8 cellular contexts compared by ENCODE assay signal in genomic region chr21:41766883-41767605, GRCh38. TPM values are rescaled to one million over a fixed set of nuclear protein-coding genes. Genes with fewer than 3 reads are reported as not detected.
A peak's percentile ranks its signal among the peaks of the same experiment; 100 is the strongest.
DNase-seq lines count a peak whose midpoint lies in the region; ATAC-seq and TF ChIP-seq lines count a peak whose summit lies in the region.

Gene RIPK4 (minus strand): TSS chr21:41767052. CDS start chr21:41767041, 11 bp downstream.

- H3K18ac ChIP-seq in neuronal stem cell (ENCODE audit: low read length) = peak within 1 kb of the TSS; percentile 83

- TF ChIP-seq POLR2A in transverse colon (IDR thresholded peaks at IDR 0.05) = peak; percentile 90

- H2BK5ac ChIP-seq in neuronal stem cell (ENCODE audit: low read length) = no peak within 1 kb of the TSS

- H3K9ac ChIP-seq in neuronal stem cell (ENCODE audit: low read depth, low read length, poor library complexity) = no peak within 1 kb of the TSS

- H3K27ac ChIP-seq in esophagus (ENCODE audit: low read depth in 2 of 2, low read length in 1 of 2) (peak within 1 kb of the TSS; percentile 76 to 89), neuronal stem cell (replicated peaks; ENCODE audit: low read length) (no peak within 1 kb of the TSS), transverse colon (peak within 1 kb of the TSS; percentile 61 to 77 (median 70))

- H2AK5ac ChIP-seq in neuronal stem cell (ENCODE audit: low read depth, low read length) = no peak within 1 kb of the TSS

- H3K4me1 ChIP-seq in esophagus (ENCODE audit: control insufficient read depth in 2 of 2, insufficient read depth in 2 of 2, low read length in 1 of 2) (peaks cover 0 to 3% of the 10 kb centered on the region in 2 donors), neuronal stem cell (ENCODE audit: control insufficient read depth in 2 of 2, insufficient read depth in 1 of 2, low read depth in 1 of 2, low read length in 2 of 2) (peaks cover 13 to 24% of the 10 kb centered on the region in 2 donors), transverse colon (peaks cover 7 to 52% (median 32%) of the 10 kb centered on the region in 4 donors)

- in situ Hi-C loops in transverse colon (cut with MboI; ENCODE audit: low pct_ligation_motif_present in 1 of 4, low pct_unique_long_range_greater_than_20kb in 1 of 4, low sequenced_read_pairs in 3 of 4) = no loop called here

- H2BK12ac ChIP-seq in neuronal stem cell (ENCODE audit: low read length) = no peak within 1 kb of the TSS

- TF ChIP-seq CTCF in transverse colon (IDR thresholded peaks at IDR 0.05) = no peak

- intact Hi-C loops in transverse colon (cut with DNase I; ENCODE audit: low total_unique reads) = no loop called here

- H3K9me3 ChIP-seq in esophagus (ENCODE audit: control insufficient read depth in 2 of 2, insufficient read depth in 1 of 2, low read depth in 1 of 2, low read length in 1 of 2) (no peaks in the 10 kb centered on the region), neuronal stem cell (replicated peaks in 1 of 2; ENCODE audit: control insufficient read depth in 2 of 2, insufficient read depth in 1 of 2, low read depth in 1 of 2, low read length in 2 of 2) (peaks cover 0 to 3% of the 10 kb centered on the region in 2 donors), transverse colon (no peaks in the 10 kb centered on the region)

- H3K27me3 ChIP-seq in esophagus (ENCODE audit: control insufficient read depth in 1 of 2, insufficient read depth in 2 of 2, low read length in 2 of 2) (peaks cover 0 to 6% of the 10 kb centered on the region in 2 donors), neuronal stem cell (ENCODE audit: control insufficient read depth in 3 of 3, insufficient read depth in 3 of 3, low read depth in 1 of 3, low read length in 3 of 3) (peaks cover 27 to 98% (median 84%) of the 10 kb centered on the region in 3 experiments), transverse colon (peaks cover 96% of the 10 kb centered on the region)

- no peak within 1 kb of the TSS for H2AFZ ChIP-seq in neuronal stem cell (ENCODE audit: low read length)

- no peaks in the 10 kb centered on the region for H3K79me1 ChIP-seq in neuronal stem cell (ENCODE audit: low read depth, low read length)

- no peak within 1 kb of the TSS for H3K4ac ChIP-seq in neuronal stem cell (ENCODE audit: low read length)

- H3K4me3 ChIP-seq in esophagus (ENCODE audit: low read depth in 1 of 2, low read length in 2 of 2) (peak within 1 kb of the TSS; percentile 69 to 78), neuronal stem cell (ENCODE audit: low read length in 2 of 2) (peak within 1 kb of the TSS in 1 of 2 donors; percentile 89), transverse colon (peak within 1 kb of the TSS; percentile 25 to 60 (median 48))

- H2BK15ac ChIP-seq in neuronal stem cell (ENCODE audit: low read length) = peak within 1 kb of the TSS; percentile 23

- H4K91ac ChIP-seq in neuronal stem cell (ENCODE audit: low read depth, low read length, poor library complexity) = no peak within 1 kb of the TSS

- no peaks in the 10 kb centered on the region for H3K36me3 ChIP-seq in esophagus (ENCODE audit: control insufficient read depth in 2 of 2, insufficient read depth in 2 of 2, low read length in 1 of 2)
- no peaks in the 10 kb centered on the region for H3K36me3 ChIP-seq in neuronal stem cell (replicated peaks in 1 of 2; ENCODE audit: control insufficient read depth in 2 of 2, insufficient read depth in 2 of 2, low read length in 2 of 2)
- H3K36me3 ChIP-seq in transverse colon = no peaks in the 10 kb centered on the region

- WGBS in esophagus, 2 donors = 2 to 3% methylated on average over 50 to 53 of the region's 53 CpGs
- no CpG with 5 or more reads among the region's 53 CpGs for WGBS in neuronal stem cell (ENCODE audit: extremely low coverage in 2 of 2, insufficient read length in 2 of 2, insufficient replicate concordance in 1 of 2), 2 donors
- WGBS in transverse colon (ENCODE audit: low coverage in 1 of 2), 2 donors = 2 to 4% methylated on average over 8 to 36 of the region's 53 CpGs

- H3K4me2 ChIP-seq in neuronal stem cell (ENCODE audit: insufficient read depth, low read length, poor library complexity, severe bottlenecking) = peak within 1 kb of the TSS; percentile 85

- no peak within 1 kb of the TSS for H2BK120ac ChIP-seq in neuronal stem cell (ENCODE audit: low read depth, low read length)

- ATAC-seq in GM19468 (IDR thresholded peaks at IDR 0.05; ENCODE audit: extremely low read depth, unreplicated experiment) (peak; percentile 39), HG03457 (IDR thresholded peaks at IDR 0.05; ENCODE audit: unreplicated experiment) (no peak)

- peak within 1 kb of the TSS; percentile 39 for H3K23ac ChIP-seq in neuronal stem cell (ENCODE audit: low read depth, low read length, poor library complexity)

- H4K8ac ChIP-seq in neuronal stem cell (ENCODE audit: low read depth, low read length) = no peak within 1 kb of the TSS

- peak within 1 kb of the TSS; percentile 23 for H3K14ac ChIP-seq in neuronal stem cell (ENCODE audit: low read length)

- TF ChIP-seq EP300 in transverse colon (IDR thresholded peaks at IDR 0.05; ENCODE audit: low read depth) = no peak

- DNase-seq in NCI-H2171 (lab: John Stamatoyannopoulos, UW) (peak; percentile 83), neuronal stem cell (ENCODE audit: low spot score) (no peak), transverse colon (peak; percentile 89), NCI-H446 (lab: John Stamatoyannopoulos, UW) (no peak)
- peak; percentile 20 to 23 for DNase-seq in activated CD8-positive, alpha-beta memory T cell treated with anti-CD3 and anti-CD28 coated beads for 4 hours (ENCODE audit: low read depth in 2 of 2)

RNA-seq across cellular contexts. Expression of gene RIPK4, which starts in this region (rescaled TPM):
- polyA plus RNA-seq in esophagus = 10 to 100 TPM; 51.7 to 72.4 TPM
- polyA plus RNA-seq in neuronal stem cell (2013, experiment 1 of 2) = 0.47 TPM
- polyA plus RNA-seq in neuronal stem cell (2013, experiment 2 of 2) = 0.46 TPM
- total RNA-seq in transverse colon = 10 to 100 TPM in 2 of 4 donors, 1 to 10 TPM in 2; 4.4 to 20.5 (median 10.6) TPM

Comparison
In these comparisons a context has a peak if more than half of its experiments do, and no peak if none do; other contexts are left out.
1. DNase-seq: peak in NCI-H2171 (single experiment), activated CD8-positive, alpha-beta memory T cell treated with anti-CD3 and anti-CD28 coated beads for 4 hours (2 of 2) and transverse colon (single experiment); none in neuronal stem cell (single experiment) and NCI-H446 (0 of 2).